ENCODE assay signal across 9 cellular contexts in genomic region chr19:11798391-11799296, GRCh38. TPM values are rescaled to one million over a fixed set of nuclear protein-coding genes. Genes with fewer than 3 reads are reported as not detected.
DNase-seq lines count a peak whose midpoint lies in the region; ATAC-seq and TF ChIP-seq lines count a peak whose summit lies in the region.
"Had no signal": no experiment of that assay in that cellular context is flagged by ENCODE, and none has a peak within 500 bp of the region (broad histone marks: within the 10 kb centered on the region; RNA-seq: fewer than 3 reads in every experiment).

ZNF491 (plus strand) TSS chr19:11798523; CDS start chr19:11805954, 7,431 bp downstream.

- no TSS peak for BruUV-seq in MCF 10A (replicated peaks; lab: Mats Ljungman, UMichigan)

- H3K36me3 Mint-ChIP-seq in MCF 10A (ENCODE audit: insufficient read depth, unreplicated experiment), result peaks cover 4% of the 10 kb centered on the region

- no peaks in the 10 kb centered on the region for H3K27me3 ChIP-seq in colonic mucosa

- peak; percentile 92 to 95 for DNase-seq in T47D (ENCODE audit: low read depth in 1 of 2, low spot score in 1 of 2)
- DNase-seq in MCF 10A (ENCODE audit: unreplicated experiment), result no peak
- DNase-seq in NCI-H345 treated with DMSO at 0.1 percent for 48 hours (lab: John Stamatoyannopoulos, UW; ENCODE audit: unreplicated experiment), result peak; percentile 42
- DNase-seq in activated CD4-positive, alpha-beta T cell treated with anti-CD3 and anti-CD28 coated beads for 4 hours, result peak; percentile 82 to 83
- DNase-seq in colonic mucosa, result peak; percentile 97
- peak; percentile 98 for DNase-seq in left kidney (ENCODE audit: low read depth, low spot score)
- peak; percentile 57 to 88 (median 76) for DNase-seq in stimulated activated CD4-positive, alpha-beta T cell treated with anti-CD3 and anti-CD28 coated beads, Interleukin-1b, Interleukin-23, amount 100 ng/mL, for 24 hours (ENCODE audit: low read depth in 4 of 4, low spot score in 1 of 4)

- intact Hi-C loops in MCF 10A (cut with micrococcal nuclease) (no loop called here), colonic mucosa (cut with DNase I) (loop anchor here (5.0 kb wide), 2 partner anchors 189 to 344 kb away; partner anchors contain the start of gene ZNF20)

- CTCF ChIA-PET in MCF 10A (lab: Yijun Ruan, JAX), result interaction anchor here (0.6 to 2.5 kb wide), 13 partner anchors 9 to 258 kb away, joined by 3 to 25 read pairs (median 5); partner anchors contain the start of genes ZNF440 and ZNF700

- H3K4me1 ChIP-seq in colonic mucosa, result peaks cover 6% of the 10 kb centered on the region
- H3K4me1 ChIP-seq: A549 had no signal

- peak within 1 kb of the TSS; percentile 70 for H3K27ac ChIP-seq in colonic mucosa
- H3K27ac ChIP-seq: A549 had no signal

- H3K4me3 Mint-ChIP-seq in MCF 10A (ENCODE audit: unreplicated experiment), result no peak within 1 kb of the TSS

- no peaks in the 10 kb centered on the region for H3K36me3 ChIP-seq in colonic mucosa

- no peak within 1 kb of the TSS for H3K27ac Mint-ChIP-seq in MCF 10A (ENCODE audit: low read depth, unreplicated experiment)

- peak within 1 kb of the TSS; percentile 80 for H3K4me3 ChIP-seq in colonic mucosa
- H3K4me3 ChIP-seq: A549 had no signal

- peak within 1 kb of the TSS; percentile 67 to 87 for H3K9ac ChIP-seq in colonic mucosa (ENCODE audit: low read depth in 2 of 2, low read length in 2 of 2)

- in situ Hi-C loops in T47D (cut with HindIII; ENCODE audit: low pct_unique_long_range_greater_than_20kb, low sequenced_read_pairs), result no loop called here

- POLR2A ChIA-PET in MCF 10A (lab: Yijun Ruan, JAX), result interaction anchor here (0.6 to 1.0 kb wide), 3 partner anchors 15 to 358 kb away, joined by 3 read pairs; partner anchors contain the start of gene ZNF625

- H3K4me1 Mint-ChIP-seq in MCF 10A (ENCODE audit: insufficient read depth, unreplicated experiment), result no peaks in the 10 kb centered on the region

- peak; percentile 72 for ATAC-seq in HG03103 (IDR thresholded peaks at IDR 0.05; ENCODE audit: low read depth, unreplicated experiment)
- ATAC-seq: A549 had no signal

- H3K9me3 ChIP-seq in colonic mucosa, result no peaks in the 10 kb centered on the region

- peaks cover 5% of the 10 kb centered on the region for H3K9me3 Mint-ChIP-seq in MCF 10A (ENCODE audit: unreplicated experiment)

- TF ChIP-seq CTCF in MCF 10A (IDR thresholded peaks at IDR 0.05; ENCODE audit: unreplicated experiment) (no peak), colonic mucosa (IDR thresholded peaks at IDR 0.05) (no peak)

- no peaks in the 10 kb centered on the region for H3K27me3 Mint-ChIP-seq in MCF 10A (ENCODE audit: insufficient read depth, unreplicated experiment)

RNA-seq across cellular contexts. Expression of gene ZNF491, which starts in this region (rescaled TPM):
- total RNA-seq in MCF 10A (2022), result not detected in 2 replicates
- 1 to 10 TPM; 1.9 TPM for total RNA-seq in colonic mucosa
